In genomic region chr12:92930421-92930820, GRCh38 we compare ENCODE assay signal across 12 cellular contexts. TPM values are rescaled to one million over a fixed set of nuclear protein-coding genes. Genes with fewer than 3 reads are reported as not detected.
DNase-seq lines count a peak whose midpoint lies in the region; ATAC-seq, FAIRE-seq and TF ChIP-seq lines count a peak whose summit lies in the region.
"Had no signal": no experiment of that assay in that cellular context is flagged by ENCODE, and none has a peak within 500 bp of the region (broad histone marks: within the 10 kb centered on the region; RNA-seq: fewer than 3 reads in every experiment).

No MANE protein-coding gene starts in this region.

- H3K9ac ChIP-seq in H1 (replicated peaks in 1 of 4; ENCODE audit: extremely low read depth in 1 of 4, low read depth in 3 of 4, low read length in 3 of 4) (no peak overlapping the region), neural progenitor cell (no peak overlapping the region)

- no peaks in the 10 kb centered on the region for H3K27me3 Mint-ChIP-seq in CD4-positive, CD25-positive, alpha-beta regulatory T cell
- peaks cover 2% of the 10 kb centered on the region for H3K27me3 Mint-ChIP-seq in neural progenitor cell (ENCODE audit: insufficient read depth, low read depth)
- H3K27me3 Mint-ChIP-seq in T-helper 17 cell = no peaks in the 10 kb centered on the region

- peak overlapping the region; percentile 68 to 71; a peak in 2 of 4 replicates for H3K4me2 ChIP-seq in H1 (ENCODE audit: insufficient read depth in 1 of 2, low read depth in 2 of 2, low read length in 2 of 2)
- peak overlapping the region; percentile 77 for H3K4me2 ChIP-seq in neural progenitor cell

- peaks cover 0 to 1% (median 0%) of the 10 kb centered on the region in 7 donors for H3K9me3 Mint-ChIP-seq in CD4-positive, CD25-positive, alpha-beta regulatory T cell
- no peaks in the 10 kb centered on the region for H3K9me3 Mint-ChIP-seq in neural progenitor cell

- TF ChIP-seq POLR2A in NB4 (IDR thresholded peaks at IDR 0.05; ENCODE audit: extremely low read depth, insufficient read length) (no peak), H1 (IDR thresholded peaks at IDR 0.05; ENCODE audit: control extremely low read depth in 1 of 2, low read depth in 2 of 2, low read length in 2 of 2) (no peak)

- peaks cover 20% of the 10 kb centered on the region for H3F3A ChIP-seq in neural progenitor cell (ENCODE audit: low read depth)

- peak overlapping the region; percentile 48; the same call in 1 of the 2 replicates for H2BK20ac ChIP-seq in H1 (ENCODE audit: low read length)

- H3K27ac ChIP-seq in CD4-positive, CD25-positive, alpha-beta regulatory T cell (ENCODE audit: insufficient read depth, low read length, poor library complexity, severe bottlenecking) = no peak overlapping the region
- H3K27ac ChIP-seq in H1 (ENCODE audit: low read depth, low read length) (no peak overlapping the region), neural progenitor cell (no peak overlapping the region), aorta (ENCODE audit: low read depth in 1 of 2, low read length in 2 of 2) (no peak overlapping the region)

- H3K79me2 ChIP-seq in H1 (ENCODE audit: control insufficient read depth in 1 of 2, insufficient read depth in 2 of 2, low read length in 2 of 2) (peaks cover 0 to 21% of the 10 kb centered on the region in 2 experiments; a peak in 2 of 4 replicates), neural progenitor cell (ENCODE audit: low read depth) (peaks cover 31% of the 10 kb centered on the region)

- H3K23me2 ChIP-seq in H1 (ENCODE audit: low read depth, low read length) = peaks cover 3% of the 10 kb centered on the region

- H3K9me3 ChIP-seq in CD4-positive, CD25-positive, alpha-beta regulatory T cell (ENCODE audit: control insufficient read depth in 2 of 2, low read length in 2 of 2) = no peaks in the 10 kb centered on the region
- H3K9me3 ChIP-seq in H1 (ENCODE audit: insufficient read depth in 2 of 2, low read depth in 1 of 2, low read length in 1 of 2) (no peaks in the 10 kb centered on the region), neural progenitor cell (ENCODE audit: low read depth) (no peaks in the 10 kb centered on the region), aorta (ENCODE audit: control insufficient read depth, low read length) (no peaks in the 10 kb centered on the region), T-helper 17 cell (ENCODE audit: control insufficient read depth, low read length, poor library complexity, severe bottlenecking) (no peaks in the 10 kb centered on the region)

- peak overlapping the region; percentile 94 for H3K4me3 ChIP-seq in CD4-positive, CD25-positive, alpha-beta regulatory T cell (ENCODE audit: low read depth, low read length)
- H3K4me3 ChIP-seq in NB4 (ENCODE audit: low read depth, low read length) = peak overlapping the region; percentile 84
- peak overlapping the region in 1 of 4 experiments; percentile 64; a peak in 1 of 8 replicates for H3K4me3 ChIP-seq in H1 (ENCODE audit: extremely low read depth in 1 of 4, insufficient read depth in 2 of 4, low read depth in 3 of 4, low read length in 4 of 4)
- H3K4me3 ChIP-seq in neural progenitor cell = no peak overlapping the region
- no peak overlapping the region for H3K4me3 ChIP-seq in aorta (ENCODE audit: low read length in 2 of 2)

- peak overlapping the region in 2 of 3 donors; percentile 90 to 95 for H3K27ac Mint-ChIP-seq in CD4-positive, CD25-positive, alpha-beta regulatory T cell
- H3K27ac Mint-ChIP-seq in neural progenitor cell (no peak overlapping the region), T-helper 17 cell (no peak overlapping the region)

- H4K8ac ChIP-seq in H1 (ENCODE audit: extremely low read depth, insufficient read depth, low read length) = no peak overlapping the region

- H3K14ac ChIP-seq in H1 (ENCODE audit: insufficient read length) = no peak overlapping the region

- H3K36me3 ChIP-seq in CD4-positive, CD25-positive, alpha-beta regulatory T cell (ENCODE audit: control insufficient read depth, insufficient read depth, low read length) = no peaks in the 10 kb centered on the region
- no peaks in the 10 kb centered on the region for H3K36me3 ChIP-seq in H1 (ENCODE audit: control insufficient read depth in 2 of 4, insufficient read depth in 4 of 4, low read length in 3 of 4)
- H3K36me3 ChIP-seq in neural progenitor cell = no peaks in the 10 kb centered on the region
- no peaks in the 10 kb centered on the region for H3K36me3 ChIP-seq in aorta (ENCODE audit: control insufficient read depth in 1 of 2, insufficient read depth in 2 of 2, low read length in 1 of 2)
- H3K36me3 ChIP-seq: brain microvascular endothelial cell had no signal

- 0 out of 2 replicates have a peak overlapping the region, but pooled peaks have one; percentile 43 for H2BK12ac ChIP-seq in H1 (ENCODE audit: low read depth, low read length)

- no peak overlapping the region for H3K18ac ChIP-seq in H1 (ENCODE audit: extremely low read depth, low read length)

- CTCF ChIA-PET in H1 (lab: Charles Lee; ENCODE audit: partially characterized antibody) = interaction anchor here (0.6 to 2.6 kb wide), 5 partner anchors 13 to 145 kb away, joined by 3 to 6 read pairs (median 4); no protein-coding TSS in a partner anchor

- no peak for TF ChIP-seq CTCF in NB4 (IDR thresholded peaks at IDR 0.05; ENCODE audit: low read depth, low read length)
- no peak for TF ChIP-seq CTCF in H1 (IDR thresholded peaks at IDR 0.05; ENCODE audit: control extremely low read depth in 1 of 3, insufficient read depth in 1 of 3, low read depth in 1 of 3, low read length in 3 of 3)
- TF ChIP-seq CTCF in neural progenitor cell (IDR thresholded peaks at IDR 0.05) = no peak

- FAIRE-seq in H1 (lab: Jason Lieb, UNC) = no peak

- ATAC-seq in CD4-positive, CD25-positive, alpha-beta regulatory T cell (ENCODE audit: low read depth in 2 of 2) = no peak
- ATAC-seq in aorta (ENCODE audit: low FRiP score) = no peak
- no peak for ATAC-seq in T-helper 17 cell
- no peak for ATAC-seq in HG03175 (IDR thresholded peaks at IDR 0.05; ENCODE audit: unreplicated experiment)
- ATAC-seq: stimulated activated naive CD8-positive, alpha-beta T cell treated with anti-CD3 and anti-CD28 coated beads, Interleukin-15, Interleukin-2, amounts not matched to agents 100 U/mL and 50 U/mL, for 24 hours had no signal

- H2BK5ac ChIP-seq in H1 (ENCODE audit: low read depth, low read length) = no peak overlapping the region

- DNase-seq in CD4-positive, CD25-positive, alpha-beta regulatory T cell = no peak
- DNase-seq in NB4 (ENCODE audit: low read depth) (no peak), H1 (ENCODE audit: low read depth in 1 of 2, low spot score in 2 of 2) (no peak), neural progenitor cell (ENCODE audit: low spot score) (no peak), aorta (no peak), T-helper 17 cell (no peak), NCI-H2107 (lab: John Stamatoyannopoulos, UW) (no peak)
- DNase-seq: brain microvascular endothelial cell; H7; SHP77 treated with DMSO at 0.1 percent for 48 hours; stimulated activated naive CD8-positive, alpha-beta T cell treated with anti-CD3 and anti-CD28 coated beads, Interleukin-15, Interleukin-2, amounts not matched to agents 100 U/mL and 50 U/mL, for 24 hours had no signal

- intact Hi-C loops in aorta (cut with DNase I) = no loop called here

- TF ChIP-seq EP300 in H1 (IDR thresholded peaks at IDR 0.05; ENCODE audit: borderline replicate concordance in 1 of 2, low read depth in 2 of 2, low read length in 2 of 2) = no peak

- TF ChIP-seq RAD21 in H1 (IDR thresholded peaks at IDR 0.05 in 1 of 2, conservative IDR thresholded peaks at IDR 0.05 in 1 of 2; ENCODE audit: low read depth in 2 of 2, low read length in 2 of 2) = no peak

- H2AFZ ChIP-seq in H1 (ENCODE audit: low read length) (no peak overlapping the region), neural progenitor cell (replicated peaks) (no peak overlapping the region)

- H3K23ac ChIP-seq in H1 (ENCODE audit: insufficient read length) = no peak overlapping the region

- H4K5ac ChIP-seq in H1 (ENCODE audit: insufficient read length, low read depth, low read length) = no peak overlapping the region

- no peak overlapping the region for H4K91ac ChIP-seq in H1 (replicated peaks; ENCODE audit: insufficient read length, low read length)

- POLR2A ChIA-PET in H1 (lab: Charles Lee; ENCODE audit: partially characterized antibody) = interaction anchor here (2.0 kb wide), 1 partner anchor 7 kb away, joined by 6 read pairs; no protein-coding TSS in a partner anchor

- WGBS in H1 (ENCODE audit: extremely low coverage in 1 of 2, insufficient coverage in 1 of 2, insufficient read length in 1 of 2, insufficient replicate concordance in 2 of 2, low coverage in 1 of 2, low lambda C conversion rate in 2 of 2, missing lambda C conversion rate in 1 of 2), 2 experiments = 85% methylated on average over 3 of the region's 3 CpGs; no CpG with 5 or more reads in 1 of the 2 experiments
- WGBS in aorta, 2 donors = 64% methylated on average over 3 of the region's 3 CpGs

- H2BK120ac ChIP-seq in H1 (replicated peaks; ENCODE audit: low read depth, low read length) = no peak overlapping the region

- H4K20me1 ChIP-seq in H1 (replicated peaks in 1 of 2; ENCODE audit: control insufficient read depth in 1 of 2, insufficient read depth in 2 of 2, low read length in 2 of 2) (peaks cover 0 to 2% of the 10 kb centered on the region in 2 experiments), neural progenitor cell (ENCODE audit: low read depth) (no peaks in the 10 kb centered on the region)

- no peaks in the 10 kb centered on the region for H3K36me3 Mint-ChIP-seq in CD4-positive, CD25-positive, alpha-beta regulatory T cell
- H3K36me3 Mint-ChIP-seq in neural progenitor cell (no peaks in the 10 kb centered on the region), T-helper 17 cell (ENCODE audit: low read depth) (no peaks in the 10 kb centered on the region)

- peaks cover 16 to 28% (median 22%) of the 10 kb centered on the region in 4 donors for H3K4me1 Mint-ChIP-seq in CD4-positive, CD25-positive, alpha-beta regulatory T cell
- H3K4me1 Mint-ChIP-seq in neural progenitor cell (peaks cover 35% of the 10 kb centered on the region), T-helper 17 cell (peaks cover 21% of the 10 kb centered on the region)

- no peaks in the 10 kb centered on the region for H3K27me3 ChIP-seq in CD4-positive, CD25-positive, alpha-beta regulatory T cell (ENCODE audit: control insufficient read depth, insufficient read depth, low read length)
- H3K27me3 ChIP-seq in H1 (replicated peaks in 1 of 4; ENCODE audit: control insufficient read depth in 3 of 4, extremely low read depth in 1 of 4, insufficient read depth in 3 of 4, low read length in 3 of 4) (no peaks in the 10 kb centered on the region), neural progenitor cell (no peaks in the 10 kb centered on the region), aorta (ENCODE audit: control insufficient read depth in 1 of 2, insufficient read depth in 2 of 2, low read length in 1 of 2) (no peaks in the 10 kb centered on the region)
- H3K27me3 ChIP-seq: brain microvascular endothelial cell had no signal

- no peak overlapping the region for H3K56ac ChIP-seq in H1 (replicated peaks; ENCODE audit: insufficient read length, low read depth, low read length)

- H3K4ac ChIP-seq in H1 (replicated peaks; ENCODE audit: insufficient read length, low read depth, low read length) = no peak overlapping the region

- H3K4me3 Mint-ChIP-seq in CD4-positive, CD25-positive, alpha-beta regulatory T cell = peak overlapping the region; percentile 89 to 94 (median 92)
- H3K4me3 Mint-ChIP-seq in neural progenitor cell = peak overlapping the region; percentile 90
- H3K4me3 Mint-ChIP-seq in T-helper 17 cell = no peak overlapping the region

- peaks cover 2% of the 10 kb centered on the region; the same call in 1 of the 2 replicates for H3K79me1 ChIP-seq in H1 (ENCODE audit: low read depth, low read length)

- no peak overlapping the region for H2AK5ac ChIP-seq in H1 (ENCODE audit: low read depth, low read length)

- no peak overlapping the region for H2BK15ac ChIP-seq in H1 (ENCODE audit: low read length)

- H3K4me1 ChIP-seq in CD4-positive, CD25-positive, alpha-beta regulatory T cell (ENCODE audit: control insufficient read depth, insufficient read depth, low read length, poor library complexity, severe bottlenecking) = peaks cover 30% of the 10 kb centered on the region
- H3K4me1 ChIP-seq in H1 (replicated peaks in 1 of 4; ENCODE audit: control insufficient read depth in 3 of 4, insufficient read depth in 4 of 4, low read length in 3 of 4) (peaks cover 0 to 21% (median 6%) of the 10 kb centered on the region in 4 experiments; a peak in 5 of 7 replicates), neural progenitor cell (peaks cover 26% of the 10 kb centered on the region), aorta (ENCODE audit: control insufficient read depth in 1 of 2, insufficient read depth in 2 of 2, low read length in 2 of 2) (no peaks in the 10 kb centered on the region)

RNA-seq across cellular contexts. Expression of gene EEA1, which starts 1.3 kb away (rescaled TPM):
- total RNA-seq in CD4-positive, CD25-positive, alpha-beta regulatory T cell = 11.8 TPM
- 1 to 10 TPM; 5.8 to 9.0 (median 6.6) TPM for polyA plus RNA-seq in CD4-positive, CD25-positive, alpha-beta regulatory T cell
- 16.5 and 18.8 TPM in 2 replicates for total RNA-seq in H1 (2021; fragmentation: NEBNext Ultra II Directional; extraction: Animal tissue kit (Norgen Biotek cat#: 25700))
- polyA plus RNA-seq in H1 (2011; rRNA removed) (0.50 and 1.0 TPM in 2 replicates), aorta (1 to 10 TPM; 5.3 to 5.7 TPM)
- 1.6 TPM for polyA plus RNA-seq in H1 (2011; cell fraction: cytosol; rRNA removed)
- 1.4 TPM for polyA plus RNA-seq in H1 (2011; cell fraction: nucleus; rRNA removed)
- 3.4 to 8.7 TPM (median 4.2 TPM) in 4 replicates for polyA plus RNA-seq in H1 (2012, experiment 1 of 2)
- 0.20 TPM for polyA plus RNA-seq in H1 (2012, experiment 2 of 2)
- polyA plus RNA-seq in H1 (2013, experiment 1 of 2) = 11.8 TPM
- polyA plus RNA-seq in H1 (2013, experiment 2 of 2) = 12.6 TPM
- 1.5 and 5.1 TPM in 2 replicates for polyA minus RNA-seq in H1 (2011; rRNA and poly(A)+ RNA removed)
- 6.6 TPM for polyA minus RNA-seq in H1 (2011; cell fraction: cytosol; rRNA and poly(A)+ RNA removed)
- polyA minus RNA-seq in H1 (2011; cell fraction: nucleus; rRNA and poly(A)+ RNA removed) = 13.9 TPM
- total RNA-seq in neural progenitor cell (ENCODE audit: low replicate concordance) (6.6 and 11.6 TPM in 2 replicates), aorta (10 to 100 TPM; 43.5 to 56.7 TPM), T-helper 17 cell (10 to 100 TPM; 13.2 to 16.1 TPM)

Comparison
In these comparisons a context has a peak if more than half of its experiments do, and no peak if none do; other contexts are left out.
1. H3K4me3 ChIP-seq: peak in CD4-positive, CD25-positive, alpha-beta regulatory T cell (single experiment) and NB4 (single experiment); none in neural progenitor cell (single experiment) and aorta (0 of 2).
2. H3K27ac Mint-ChIP-seq: peak in CD4-positive, CD25-positive, alpha-beta regulatory T cell (2 of 3); none in neural progenitor cell (single experiment) and T-helper 17 cell (single experiment).